ENCODE assay signal across 14 cellular contexts in the genomic region with DNA sequence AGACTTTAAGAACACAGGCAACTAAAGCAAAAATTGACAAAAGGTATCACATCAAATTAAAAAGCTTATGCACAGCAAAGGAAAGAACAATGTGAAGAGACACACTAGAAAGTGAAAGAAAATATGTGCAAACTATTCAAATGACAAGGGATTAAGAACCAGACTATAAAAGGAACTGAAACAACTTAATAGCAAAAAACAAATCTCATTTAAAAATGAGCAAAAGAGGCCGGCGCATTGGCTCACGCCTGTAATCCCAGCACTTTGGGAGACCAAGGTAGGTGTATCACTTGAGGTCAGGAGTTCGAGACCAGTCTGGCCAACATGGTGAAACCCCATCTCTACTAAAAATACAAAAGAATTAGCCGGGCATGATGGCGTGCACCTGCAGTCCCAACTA. TPM values are rescaled to one million over a fixed set of nuclear protein-coding genes. Genes with fewer than 3 reads are reported as not detected.
DNase-seq lines count a peak whose midpoint lies in the region; ATAC-seq and TF ChIP-seq lines count a peak whose summit lies in the region.
"Had no signal": no experiment of that assay in that cellular context is flagged by ENCODE, and none has a peak within 500 bp of the region (broad histone marks: within the 10 kb centered on the region; RNA-seq: fewer than 3 reads in every experiment).

No MANE protein-coding gene starts in this region.

- H3K4me2 ChIP-seq in neural progenitor cell: no peak overlapping the region

- no peaks in the 10 kb centered on the region for H3K27me3 Mint-ChIP-seq in activated naive CD8-positive, alpha-beta T cell treated with anti-CD3 and anti-CD28 coated beads for 36 hours
- no peaks in the 10 kb centered on the region for H3K27me3 Mint-ChIP-seq in activated naive CD8-positive, alpha-beta T cell treated with anti-CD3 and anti-CD28 coated beads, Interleukin-2, amount 50 U/mL, for 24 hours
- peaks cover 1% of the 10 kb centered on the region for H3K27me3 Mint-ChIP-seq in neural progenitor cell (ENCODE audit: insufficient read depth, low read depth)

- intact Hi-C loops in breast epithelium (cut with DNase I; ENCODE audit: low total_unique reads): no loop called here

- H4K20me1 ChIP-seq in neural progenitor cell (ENCODE audit: low read depth): no peaks in the 10 kb centered on the region

- H3K4me1 ChIP-seq in breast epithelium (no peaks in the 10 kb centered on the region), neural progenitor cell (no peaks in the 10 kb centered on the region)
- H3K4me1 ChIP-seq: foreskin keratinocyte had no signal

- H3K27me3 ChIP-seq in breast epithelium (no peaks in the 10 kb centered on the region), neural progenitor cell (no peaks in the 10 kb centered on the region)
- H3K27me3 ChIP-seq: foreskin keratinocyte had no signal

- H3K36me3 ChIP-seq in breast epithelium (no peaks in the 10 kb centered on the region), neural progenitor cell (peaks cover 19% of the 10 kb centered on the region)

- no peak overlapping the region for H2AFZ ChIP-seq in neural progenitor cell (replicated peaks)

- ATAC-seq in activated naive CD8-positive, alpha-beta T cell treated with anti-CD3 and anti-CD28 coated beads, Interleukin-2, amount 50 U/mL, for 24 hours: no peak
- ATAC-seq in HG02642 (IDR thresholded peaks at IDR 0.05; ENCODE audit: poor library complexity, unreplicated experiment) (peak; percentile 88), HG03439 (IDR thresholded peaks at IDR 0.05; ENCODE audit: unreplicated experiment) (peak; percentile 87)
- ATAC-seq: foreskin keratinocyte had no signal

- H3K9me3 Mint-ChIP-seq in activated naive CD8-positive, alpha-beta T cell treated with anti-CD3 and anti-CD28 coated beads for 36 hours: peaks cover 18% of the 10 kb centered on the region
- peaks cover 26% of the 10 kb centered on the region for H3K9me3 Mint-ChIP-seq in activated naive CD8-positive, alpha-beta T cell treated with anti-CD3 and anti-CD28 coated beads, Interleukin-2, amount 50 U/mL, for 24 hours
- peaks cover 43% of the 10 kb centered on the region for H3K9me3 Mint-ChIP-seq in neural progenitor cell

- TF ChIP-seq CTCF in breast epithelium (IDR thresholded peaks at IDR 0.05): no peak
- TF ChIP-seq CTCF in neural progenitor cell (IDR thresholded peaks at IDR 0.05): no peak

- no peaks in the 10 kb centered on the region for H3F3A ChIP-seq in neural progenitor cell (ENCODE audit: low read depth)

- H3K4me3 ChIP-seq in breast epithelium (no peak overlapping the region), neural progenitor cell (no peak overlapping the region)

- peaks cover 23% of the 10 kb centered on the region for H3K4me1 Mint-ChIP-seq in activated naive CD8-positive, alpha-beta T cell treated with anti-CD3 and anti-CD28 coated beads for 36 hours
- H3K4me1 Mint-ChIP-seq in activated naive CD8-positive, alpha-beta T cell treated with anti-CD3 and anti-CD28 coated beads, Interleukin-2, amount 50 U/mL, for 24 hours: peaks cover 16% of the 10 kb centered on the region
- no peaks in the 10 kb centered on the region for H3K4me1 Mint-ChIP-seq in neural progenitor cell

- DNase-seq in activated naive CD8-positive, alpha-beta T cell treated with anti-CD3 and anti-CD28 coated beads for 36 hours: no peak
- no peak for DNase-seq in activated naive CD8-positive, alpha-beta T cell treated with anti-CD3 and anti-CD28 coated beads, Interleukin-2, amount 50 U/mL, for 24 hours
- DNase-seq in breast epithelium (ENCODE audit: low spot score in 2 of 2) (no peak), GF-D8 (lab: John Stamatoyannopoulos, UW) (no peak), HuH-7 (ENCODE audit: low spot score) (no peak), neural progenitor cell (ENCODE audit: low spot score) (no peak)
- DNase-seq: caudate nucleus; foreskin keratinocyte; NCI-H1436 treated with DMSO at 0.1 percent for 48 hours; stimulated activated CD4-positive, alpha-beta T cell treated with anti-CD3 and anti-CD28 coated beads, Interleukin-1b, Interleukin-23, amount 100 ng/mL, for 48 hours had no signal

- no peak for TF ChIP-seq POLR2A in breast epithelium (IDR thresholded peaks at IDR 0.05)

- peaks cover 66% of the 10 kb centered on the region for H3K36me3 Mint-ChIP-seq in activated naive CD8-positive, alpha-beta T cell treated with anti-CD3 and anti-CD28 coated beads for 36 hours
- peaks cover 68% of the 10 kb centered on the region for H3K36me3 Mint-ChIP-seq in activated naive CD8-positive, alpha-beta T cell treated with anti-CD3 and anti-CD28 coated beads, Interleukin-2, amount 50 U/mL, for 24 hours (ENCODE audit: low read depth)
- peaks cover 44% of the 10 kb centered on the region for H3K36me3 Mint-ChIP-seq in neural progenitor cell

- H3K9me3 ChIP-seq in breast epithelium: peaks cover 0 to 4% of the 10 kb centered on the region in 2 donors
- H3K9me3 ChIP-seq in neural progenitor cell (ENCODE audit: low read depth): peaks cover 8% of the 10 kb centered on the region

- no peaks in the 10 kb centered on the region for H3K79me2 ChIP-seq in neural progenitor cell (ENCODE audit: low read depth)

- H3K4me3 Mint-ChIP-seq in activated naive CD8-positive, alpha-beta T cell treated with anti-CD3 and anti-CD28 coated beads for 36 hours: no peak overlapping the region
- no peak overlapping the region for H3K4me3 Mint-ChIP-seq in activated naive CD8-positive, alpha-beta T cell treated with anti-CD3 and anti-CD28 coated beads, Interleukin-2, amount 50 U/mL, for 24 hours
- no peak overlapping the region for H3K4me3 Mint-ChIP-seq in neural progenitor cell
- H3K4me3 Mint-ChIP-seq: activated T-helper 1 cell treated with anti-CD3 and anti-CD28 coated beads, Interleukin-12 subunit alpha, Interleukin-12 subunit beta, Interleukin-2, Interleukin-4 antibody, amounts not matched to agents 30 ng/mL and 10 ng/mL and 1 ng/mL, durations not matched to agents 14 hours and 24 hours and 36 hours had no signal

- peak overlapping the region; percentile 40 for H3K27ac Mint-ChIP-seq in activated naive CD8-positive, alpha-beta T cell treated with anti-CD3 and anti-CD28 coated beads for 36 hours
- H3K27ac Mint-ChIP-seq in activated naive CD8-positive, alpha-beta T cell treated with anti-CD3 and anti-CD28 coated beads, Interleukin-2, amount 50 U/mL, for 24 hours: no peak overlapping the region
- H3K27ac Mint-ChIP-seq in neural progenitor cell: no peak overlapping the region
- H3K27ac Mint-ChIP-seq: activated T-helper 1 cell treated with anti-CD3 and anti-CD28 coated beads, Interleukin-12 subunit alpha, Interleukin-12 subunit beta, Interleukin-2, Interleukin-4 antibody, amounts not matched to agents 30 ng/mL and 10 ng/mL and 1 ng/mL, durations not matched to agents 14 hours and 24 hours and 36 hours had no signal

- H3K27ac ChIP-seq in breast epithelium (no peak overlapping the region), neural progenitor cell (no peak overlapping the region)
- H3K27ac ChIP-seq: foreskin keratinocyte, HL-60 had no signal

- H3K9ac ChIP-seq in neural progenitor cell: no peak overlapping the region

RNA-seq across cellular contexts. Expression of a gene that starts 14.4 kb away (rescaled TPM):
- 10 to 100 TPM; 63.1 to 72.8 TPM for total RNA-seq in activated naive CD8-positive, alpha-beta T cell treated with anti-CD3 and anti-CD28 coated beads for 36 hours
- total RNA-seq in breast epithelium (10 to 100 TPM; 29.8 to 53.3 (median 41.0) TPM), neural progenitor cell (ENCODE audit: low replicate concordance) (37.7 and 45.0 TPM in 2 replicates)

RNA-seq across cellular contexts. Expression of a gene that starts 21.0 kb away (rescaled TPM):
- 10 to 100 TPM; 14.2 to 15.0 TPM for total RNA-seq in activated naive CD8-positive, alpha-beta T cell treated with anti-CD3 and anti-CD28 coated beads for 36 hours
- total RNA-seq in breast epithelium (1 to 10 TPM; 7.5 to 9.1 (median 8.5) TPM), neural progenitor cell (ENCODE audit: low replicate concordance) (1.6 and 2.1 TPM in 2 replicates)
